ENCODE assay signal across 8 cellular contexts in genomic region chr22:24427500-24428164, GRCh38. TPM values are rescaled to one million over a fixed set of nuclear protein-coding genes. Genes with fewer than 3 reads are reported as not detected.
DNase-seq lines count a peak whose midpoint lies in the region; ATAC-seq and TF ChIP-seq lines count a peak whose summit lies in the region.

TSS of gene ADORA2A (plus strand) at chr22:24427599. CDS start at chr22:24433405, 5,806 bp downstream.

- H3K9me3 ChIP-seq in CD4-positive, alpha-beta memory T cell (ENCODE audit: control insufficient read depth in 1 of 2, low read length in 2 of 2), result no peaks in the 10 kb centered on the region
- H3K9me3 ChIP-seq in OCI-LY1 (ENCODE audit: low read length), result no peaks in the 10 kb centered on the region
- no peaks in the 10 kb centered on the region for H3K9me3 ChIP-seq in neuronal stem cell (replicated peaks in 1 of 2; ENCODE audit: control insufficient read depth in 2 of 2, insufficient read depth in 1 of 2, low read depth in 1 of 2, low read length in 2 of 2)

- no peaks in the 10 kb centered on the region for H3K79me2 ChIP-seq in OCI-LY1 (ENCODE audit: insufficient read depth, low read length)

- no peaks in the 10 kb centered on the region for H3F3A ChIP-seq in OCI-LY1 (ENCODE audit: insufficient read depth, low read length)

- no peak for TF ChIP-seq CTCF in OCI-LY1 (IDR thresholded peaks at IDR 0.05; ENCODE audit: low read length)
- no peak for TF ChIP-seq CTCF in RWPE1 (conservative IDR thresholded peaks at IDR 0.05; ENCODE audit: low read depth)

- H3K4me3 Mint-ChIP-seq in CD4-positive, alpha-beta memory T cell, result peak within 1 kb of the TSS; percentile 86 to 97 (median 94)

- H2AFZ ChIP-seq in OCI-LY1 (ENCODE audit: low read length) (no peak within 1 kb of the TSS), neuronal stem cell (ENCODE audit: low read length) (no peak within 1 kb of the TSS)

- peaks cover 2% of the 10 kb centered on the region for H3K79me1 ChIP-seq in neuronal stem cell (ENCODE audit: low read depth, low read length)

- H3K36me3 Mint-ChIP-seq in CD4-positive, alpha-beta memory T cell, result peaks cover 0 to 22% of the 10 kb centered on the region in 2 donors

- H3K4me2 ChIP-seq in OCI-LY1 (ENCODE audit: low read length) (peak within 1 kb of the TSS; percentile 70), neuronal stem cell (ENCODE audit: insufficient read depth, low read length, poor library complexity, severe bottlenecking) (no peak within 1 kb of the TSS)

- H3K18ac ChIP-seq in neuronal stem cell (ENCODE audit: low read length), result peak within 1 kb of the TSS; percentile 52

- H3K9me2 ChIP-seq in OCI-LY1 (ENCODE audit: low read depth, low read length), result no peaks in the 10 kb centered on the region

- POLR2A ChIA-PET in CD4-positive, alpha-beta memory T cell (lab: Charles Lee; ENCODE audit: partially characterized antibody), result interaction anchor here (0.9 to 4.3 kb wide), 19 partner anchors 9 to 534 kb away, joined by 3 to 35 read pairs (median 6); partner anchors contain the start of genes CABIN1, GUCD1, MIF and SNRPD3
- POLR2A ChIA-PET in RWPE1 (lab: Yijun Ruan, JAX; ENCODE audit: low non-redundant PET), result no interaction called here

- no peaks in the 10 kb centered on the region for H3K27me3 ChIP-seq in CD4-positive, alpha-beta memory T cell (ENCODE audit: insufficient read depth, low read length)
- H3K27me3 ChIP-seq in OCI-LY1 (ENCODE audit: insufficient read depth, low read length) (no peaks in the 10 kb centered on the region), neuronal stem cell (ENCODE audit: control insufficient read depth in 3 of 3, insufficient read depth in 3 of 3, low read depth in 1 of 3, low read length in 3 of 3) (peaks cover 10 to 26% (median 26%) of the 10 kb centered on the region in 3 experiments)

- peak within 1 kb of the TSS; percentile 48 for H2BK12ac ChIP-seq in neuronal stem cell (ENCODE audit: low read length)

- peak within 1 kb of the TSS; percentile 68 for H3K9ac ChIP-seq in OCI-LY1 (ENCODE audit: low read length)
- no peak within 1 kb of the TSS for H3K9ac ChIP-seq in neuronal stem cell (ENCODE audit: low read depth, low read length, poor library complexity)

- peak; percentile 82 to 94 (median 86) for DNase-seq in CD4-positive, alpha-beta memory T cell
- peak; percentile 70 for DNase-seq in activated gamma-delta T cell treated with anti-CD3 and anti-CD28 coated beads, Interleukin-2, amount 50 U/mL, for 16 hours (ENCODE audit: low read depth)
- DNase-seq in neuronal stem cell (ENCODE audit: low spot score), result no peak
- no peak for DNase-seq in RWPE1 (ENCODE audit: low spot score)
- DNase-seq in COR-L47 (lab: John Stamatoyannopoulos, UW), result no peak
- DNase-seq in superior temporal gyrus (ENCODE audit: extremely low spot score), result no peak

- ATAC-seq in GM21447 (IDR thresholded peaks at IDR 0.05; ENCODE audit: unreplicated experiment), result peak; percentile 55

- H2AK5ac ChIP-seq in neuronal stem cell (ENCODE audit: low read depth, low read length), result peak within 1 kb of the TSS; percentile 80

- peak within 1 kb of the TSS; percentile 48 for H4K8ac ChIP-seq in neuronal stem cell (ENCODE audit: low read depth, low read length)

- H3K9me3 Mint-ChIP-seq in CD4-positive, alpha-beta memory T cell, result peaks cover 0 to 6% (median 0%) of the 10 kb centered on the region in 8 donors

- H3K4me1 ChIP-seq in CD4-positive, alpha-beta memory T cell (ENCODE audit: insufficient read depth, low read length), result peaks cover 78% of the 10 kb centered on the region
- H3K4me1 ChIP-seq in OCI-LY1 (ENCODE audit: insufficient read depth, low read length, severe bottlenecking) (peaks cover 89% of the 10 kb centered on the region), neuronal stem cell (ENCODE audit: control insufficient read depth in 2 of 2, insufficient read depth in 1 of 2, low read depth in 1 of 2, low read length in 2 of 2) (peaks cover 6 to 14% of the 10 kb centered on the region in 2 donors)

- no peak within 1 kb of the TSS for H3K14ac ChIP-seq in neuronal stem cell (ENCODE audit: low read length)

- intact Hi-C loops in CD4-positive, alpha-beta memory T cell (cut with micrococcal nuclease), result no loop called here

- no peak within 1 kb of the TSS for H3K4ac ChIP-seq in neuronal stem cell (ENCODE audit: low read length)

- peak within 1 kb of the TSS; percentile 59 for H2BK15ac ChIP-seq in neuronal stem cell (ENCODE audit: low read length)

- no peak within 1 kb of the TSS for H4K91ac ChIP-seq in neuronal stem cell (ENCODE audit: low read depth, low read length, poor library complexity)

- H2BK120ac ChIP-seq in neuronal stem cell (ENCODE audit: low read depth, low read length), result no peak within 1 kb of the TSS

- WGBS in neuronal stem cell (ENCODE audit: extremely low coverage in 2 of 2, insufficient read length in 2 of 2, insufficient replicate concordance in 1 of 2), 2 donors, result no CpG with 5 or more reads among the region's 22 CpGs

- peak within 1 kb of the TSS; percentile 81 for H3K27ac ChIP-seq in CD4-positive, alpha-beta memory T cell (ENCODE audit: low read depth, low read length)
- peak within 1 kb of the TSS; percentile 99 for H3K27ac ChIP-seq in OCI-LY1 (ENCODE audit: low read depth, low read length, poor library complexity, severe bottlenecking)
- H3K27ac ChIP-seq in neuronal stem cell (replicated peaks; ENCODE audit: low read length), result no peak within 1 kb of the TSS
- no peak within 1 kb of the TSS for H3K27ac ChIP-seq in RWPE1

- peaks cover 43 to 71% (median 60%) of the 10 kb centered on the region in 4 donors for H3K4me1 Mint-ChIP-seq in CD4-positive, alpha-beta memory T cell

- no peaks in the 10 kb centered on the region for H3K36me3 ChIP-seq in CD4-positive, alpha-beta memory T cell (ENCODE audit: insufficient read depth, low read length)
- no peaks in the 10 kb centered on the region for H3K36me3 ChIP-seq in OCI-LY1 (ENCODE audit: insufficient read depth, low read length)
- H3K36me3 ChIP-seq in neuronal stem cell (replicated peaks in 1 of 2; ENCODE audit: control insufficient read depth in 2 of 2, insufficient read depth in 2 of 2, low read length in 2 of 2), result no peaks in the 10 kb centered on the region

- H3K23ac ChIP-seq in neuronal stem cell (ENCODE audit: low read depth, low read length, poor library complexity), result peak within 1 kb of the TSS; percentile 70

- H3K4me3 ChIP-seq in CD4-positive, alpha-beta memory T cell (ENCODE audit: low read length in 2 of 2), result peak within 1 kb of the TSS; percentile 75 to 100
- peak within 1 kb of the TSS; percentile 69 for H3K4me3 ChIP-seq in OCI-LY1 (ENCODE audit: low read depth, low read length, poor library complexity, severe bottlenecking)
- no peak within 1 kb of the TSS for H3K4me3 ChIP-seq in neuronal stem cell (ENCODE audit: low read length in 2 of 2)

- H3K27ac Mint-ChIP-seq in CD4-positive, alpha-beta memory T cell, result peak within 1 kb of the TSS; percentile 90 to 99 (median 96)

- H2BK5ac ChIP-seq in neuronal stem cell (ENCODE audit: low read length), result no peak within 1 kb of the TSS

- no peaks in the 10 kb centered on the region for H3K27me3 Mint-ChIP-seq in CD4-positive, alpha-beta memory T cell

- CTCF ChIA-PET in CD4-positive, alpha-beta memory T cell (lab: Charles Lee; ENCODE audit: partially characterized antibody), result interaction anchor here (0.8 to 2.8 kb wide), 10 partner anchors 7 to 104 kb away, joined by 3 to 14 read pairs (median 5); no protein-coding TSS in a partner anchor
- CTCF ChIA-PET in RWPE1 (lab: Yijun Ruan, JAX), result no interaction called here

- H4K20me1 ChIP-seq in OCI-LY1 (ENCODE audit: insufficient read depth, low read length), result no peaks in the 10 kb centered on the region

RNA-seq across cellular contexts. Expression of gene ADORA2A, which starts in this region (rescaled TPM):
- 10 to 100 TPM; 34.5 to 35.0 TPM for total RNA-seq in CD4-positive, alpha-beta memory T cell
- polyA plus RNA-seq in CD4-positive, alpha-beta memory T cell, result 10 to 100 TPM; 66.7 to 74.7 TPM
- polyA plus RNA-seq in neuronal stem cell (2013, experiment 1 of 2), result 2.9 TPM
- 3.1 TPM for polyA plus RNA-seq in neuronal stem cell (2013, experiment 2 of 2)

Comparison
In these comparisons a context has a peak if more than half of its experiments do, and no peak if none do; other contexts are left out.
1. DNase-seq: peak in CD4-positive, alpha-beta memory T cell (5 of 5) and activated gamma-delta T cell treated with anti-CD3 and anti-CD28 coated beads, Interleukin-2, amount 50 U/mL, for 16 hours (single experiment); none in neuronal stem cell (single experiment), RWPE1 (single experiment), COR-L47 (single experiment) and superior temporal gyrus (single experiment).
2. H3K27ac ChIP-seq: peak in CD4-positive, alpha-beta memory T cell (single experiment) and OCI-LY1 (single experiment); none in neuronal stem cell (single experiment) and RWPE1 (single experiment).
3. H3K4me3 ChIP-seq: peak in CD4-positive, alpha-beta memory T cell (2 of 2) and OCI-LY1 (single experiment); none in neuronal stem cell (0 of 2).